In the genomic region with DNA sequence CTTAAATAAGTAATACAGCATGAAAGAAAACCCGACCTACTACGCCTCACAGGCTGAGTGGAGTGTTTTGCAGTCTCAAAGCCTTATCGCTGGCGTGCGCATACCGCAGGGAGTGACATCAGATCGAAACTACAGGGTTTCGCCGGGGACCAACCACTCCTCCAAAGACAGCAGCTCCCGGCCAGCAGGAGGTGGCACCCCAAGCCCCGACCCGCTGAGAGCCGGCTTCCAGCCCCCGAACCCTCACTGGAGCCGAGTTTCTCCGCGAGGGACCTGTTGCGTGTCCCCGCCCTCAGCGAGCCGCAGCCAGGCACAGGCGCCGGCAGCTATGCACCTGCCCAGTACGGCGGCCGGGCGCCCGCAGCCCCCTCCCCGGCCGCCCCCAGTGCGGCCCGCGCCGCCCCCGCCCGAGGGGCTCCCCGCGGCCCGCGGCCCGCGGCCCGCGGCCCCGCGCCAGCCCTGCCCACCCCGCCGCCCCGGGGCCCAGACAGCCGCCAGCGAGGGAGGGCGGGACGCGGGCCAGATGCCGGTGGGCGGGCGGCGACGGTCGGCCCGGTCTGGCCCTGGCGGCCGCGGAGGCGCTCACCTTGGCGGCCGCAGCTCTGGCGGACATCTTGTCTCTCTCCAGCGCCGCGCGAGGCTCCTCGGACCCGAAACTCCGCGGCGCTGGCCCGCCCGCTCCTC, we compare ENCODE assay signal across 8 cellular contexts. TPM values are rescaled to one million over a fixed set of nuclear protein-coding genes. Genes with fewer than 3 reads are reported as not detected.
DNase-seq lines count a peak whose midpoint lies in the region; ATAC-seq, FAIRE-seq and TF ChIP-seq lines count a peak whose summit lies in the region.

No MANE protein-coding gene starts in this region.

- H3K9me3 ChIP-seq in neural cell (ENCODE audit: low read length) (no peaks in the 10 kb centered on the region), vagina (no peaks in the 10 kb centered on the region)

- H3K27me3 ChIP-seq in neural cell (ENCODE audit: insufficient read depth, low read depth, low read length), result no peaks in the 10 kb centered on the region
- H3K27me3 ChIP-seq in vagina, result no peaks in the 10 kb centered on the region

- H3F3A ChIP-seq in neural cell (ENCODE audit: insufficient read depth, low read length, poor library complexity, severe bottlenecking), result peaks cover 4% of the 10 kb centered on the region

- H3K9me2 ChIP-seq in neural cell (ENCODE audit: insufficient read depth, low read length), result no peaks in the 10 kb centered on the region

- H3K4me2 ChIP-seq in neural cell (ENCODE audit: low read length), result peak overlapping the region; percentile 74

- peaks cover 33% of the 10 kb centered on the region for H3K4me1 ChIP-seq in vagina

- no peak overlapping the region for H2AFZ ChIP-seq in neural cell (ENCODE audit: low read depth, low read length)

- TF ChIP-seq RAD21 in neural cell (conservative IDR thresholded peaks at IDR 0.05), result no peak

- no peak for TF ChIP-seq POLR2A in vagina (IDR thresholded peaks at IDR 0.05)
- no peak for TF ChIP-seq POLR2A in GM12892 (IDR thresholded peaks at IDR 0.05; ENCODE audit: low read depth, low read length)

- ATAC-seq in GM19023 (IDR thresholded peaks at IDR 0.05; ENCODE audit: unreplicated experiment), result peak; percentile 52

- FAIRE-seq in frontal cortex (lab: Jason Lieb, UNC) (no peak), GM12892 (lab: Jason Lieb, UNC) (no peak)

- intact Hi-C loops in vagina (cut with DNase I), result no loop called here

- no peaks in the 10 kb centered on the region for H4K20me1 ChIP-seq in neural cell (ENCODE audit: insufficient read depth)

- peak overlapping the region; percentile 84 for H3K4me3 ChIP-seq in neural cell (ENCODE audit: low read length)
- H3K4me3 ChIP-seq in vagina, result peak overlapping the region; percentile 74 to 89

- DNase-seq in AG08395 (ENCODE audit: low spot score), result peak; percentile 75
- peak; percentile 88 for DNase-seq in M059J (ENCODE audit: low read depth)
- peak; percentile 49 to 56 for DNase-seq in activated T-cell treated with anti-CD3 and anti-CD28 coated beads, Interleukin-2, amount 50 U/mL, for 48 hours
- peak; percentile 48 to 54 for DNase-seq in frontal cortex (ENCODE audit: low spot score in 2 of 2)
- no peak for DNase-seq in vagina (ENCODE audit: extremely low spot score in 2 of 2)
- no peak for DNase-seq in GM12892 (ENCODE audit: insufficient read length)

- TF ChIP-seq EP300 in neural cell (conservative IDR thresholded peaks at IDR 0.05; ENCODE audit: poor library complexity, severe bottlenecking), result no peak

- H3K79me2 ChIP-seq in neural cell (replicated peaks; ENCODE audit: insufficient read depth, low read length), result peaks cover 38% of the 10 kb centered on the region

- TF ChIP-seq CTCF in neural cell (IDR thresholded peaks at IDR 0.05; ENCODE audit: poor library complexity, severe bottlenecking), result no peak
- TF ChIP-seq CTCF in vagina (IDR thresholded peaks at IDR 0.05), result peak in 1 of 3 experiments; percentile 4

- H3K9ac ChIP-seq in neural cell (ENCODE audit: low read length), result peak overlapping the region; percentile 53

- no peak overlapping the region for H3K27ac ChIP-seq in neural cell (ENCODE audit: low read length)
- peak overlapping the region; percentile 95 for H3K27ac ChIP-seq in vagina

- H3K36me3 ChIP-seq in neural cell (ENCODE audit: insufficient read depth, low read length), result no peaks in the 10 kb centered on the region
- no peaks in the 10 kb centered on the region for H3K36me3 ChIP-seq in vagina

TF ChIP-seq in neural cell, 6 proteins besides CTCF, POLR2A, EP300 and RAD21:
- no peak for TF ChIP-seq SMC3 (conservative IDR thresholded peaks at IDR 0.05; ENCODE audit: poor library complexity)
- no peak for TF ChIP-seq TAF1 (IDR thresholded peaks at IDR 0.05; ENCODE audit: low read depth)
- TF ChIP-seq MXI1 (conservative IDR thresholded peaks at IDR 0.05; ENCODE audit: poor library complexity, severe bottlenecking), result no peak
- TF ChIP-seq EZH2 (IDR thresholded peaks at IDR 0.05; ENCODE audit: borderline replicate concordance, insufficient read depth, low read length, poor library complexity, severe bottlenecking), result no peak
- TF ChIP-seq, protein P1, sequence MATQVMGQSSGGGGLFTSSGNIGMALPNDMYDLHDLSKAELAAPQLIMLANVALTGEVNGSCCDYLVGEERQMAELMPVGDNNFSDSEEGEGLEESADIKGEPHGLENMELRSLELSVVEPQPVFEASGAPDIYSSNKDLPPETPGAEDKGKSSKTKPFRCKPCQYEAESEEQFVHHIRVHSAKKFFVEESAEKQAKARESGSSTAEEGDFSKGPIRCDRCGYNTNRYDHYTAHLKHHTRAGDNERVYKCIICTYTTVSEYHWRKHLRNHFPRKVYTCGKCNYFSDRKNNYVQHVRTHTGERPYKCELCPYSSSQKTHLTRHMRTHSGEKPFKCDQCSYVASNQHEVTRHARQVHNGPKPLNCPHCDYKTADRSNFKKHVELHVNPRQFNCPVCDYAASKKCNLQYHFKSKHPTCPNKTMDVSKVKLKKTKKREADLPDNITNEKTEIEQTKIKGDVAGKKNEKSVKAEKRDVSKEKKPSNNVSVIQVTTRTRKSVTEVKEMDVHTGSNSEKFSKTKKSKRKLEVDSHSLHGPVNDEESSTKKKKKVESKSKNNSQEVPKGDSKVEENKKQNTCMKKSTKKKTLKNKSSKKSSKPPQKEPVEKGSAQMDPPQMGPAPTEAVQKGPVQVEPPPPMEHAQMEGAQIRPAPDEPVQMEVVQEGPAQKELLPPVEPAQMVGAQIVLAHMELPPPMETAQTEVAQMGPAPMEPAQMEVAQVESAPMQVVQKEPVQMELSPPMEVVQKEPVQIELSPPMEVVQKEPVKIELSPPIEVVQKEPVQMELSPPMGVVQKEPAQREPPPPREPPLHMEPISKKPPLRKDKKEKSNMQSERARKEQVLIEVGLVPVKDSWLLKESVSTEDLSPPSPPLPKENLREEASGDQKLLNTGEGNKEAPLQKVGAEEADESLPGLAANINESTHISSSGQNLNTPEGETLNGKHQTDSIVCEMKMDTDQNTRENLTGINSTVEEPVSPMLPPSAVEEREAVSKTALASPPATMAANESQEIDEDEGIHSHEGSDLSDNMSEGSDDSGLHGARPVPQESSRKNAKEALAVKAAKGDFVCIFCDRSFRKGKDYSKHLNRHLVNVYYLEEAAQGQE (IDR thresholded peaks at IDR 0.05; ENCODE audit: borderline replicate concordance), result no peak
- no peak for TF ChIP-seq POLR2AphosphoS5 (IDR thresholded peaks at IDR 0.05)

RNA-seq across cellular contexts. Expression of a gene that starts 0.7 kb away (rescaled TPM):
- total RNA-seq in M059J (2014; rRNA removed; shearing (Covaris generic)), result 18.2 and 45.2 TPM in 2 replicates
- 40.8 TPM for total RNA-seq in frontal cortex
- 4.1 and 6.2 TPM in 2 replicates for polyA plus RNA-seq in neural cell
- polyA minus RNA-seq in neural cell, result 14.9 and 18.3 TPM in 2 replicates
- total RNA-seq in vagina, result 110 TPM
- polyA plus RNA-seq in GM12892 (2012; ENCODE audit: missing spikeins), result 0.06 TPM

Comparison
In these comparisons a context has a peak if more than half of its experiments do, and no peak if none do; other contexts are left out.
1. DNase-seq: peak in AG08395 (single experiment), M059J (single experiment), activated T-cell treated with anti-CD3 and anti-CD28 coated beads, Interleukin-2, amount 50 U/mL, for 48 hours (2 of 2) and frontal cortex (2 of 2); none in vagina (0 of 2) and GM12892 (single experiment).